25 cellular contexts compared by ENCODE assay signal in genomic region chr2:151781642-151782041, GRCh38.
"Had no signal": no experiment of that assay in that cellular context is flagged by ENCODE, and none has a peak within 500 bp of the region (broad histone marks: within the 10 kb centered on the region; RNA-seq: fewer than 3 reads in every experiment).

No MANE protein-coding gene starts in this region.

- H3K27me3 Mint-ChIP-seq: T-cell had no signal

- H3K9me3 ChIP-seq: MG63, SK-N-SH had no signal

- H3K4me2 ChIP-seq: SK-N-SH had no signal

- H3K4me3 ChIP-seq: MG63 had no signal

- H3K27ac Mint-ChIP-seq: T-cell had no signal

- H3K27ac ChIP-seq: HL-60, RWPE1 had no signal

- ATAC-seq: Panc1, PC-3, T-cell had no signal

- H3K9ac ChIP-seq: SK-N-SH had no signal

- H3K27me3 ChIP-seq: MG63 had no signal

- DNase-seq: Karpas-422, KG1, MG63, NCI-H1092, NCI-H1105 treated with DMSO at 0.1 percent for 48 hours, NCI-H1417 treated with DMSO at 0.1 percent for 48 hours, NCI-H146, NCI-H1694 treated with DMSO at 0.1 percent for 48 hours, NCI-H1930, NCI-H2081, NCI-H2107, NCI-H226, NCI-H446, NCI-H510A, NCI-H524 treated with DMSO at 0.1 percent for 48 hours, NCI-H69, NCI-H774, PC-3, SHP77, SK-N-SH, SW 1271, T-cell had no signal

- H3K4me3 Mint-ChIP-seq: T-cell had no signal
